ENCODE assay signal across 35 cellular contexts in genomic region chr13:36033035-36033434, GRCh38.
"Had no signal": no experiment of that assay in that cellular context is flagged by ENCODE, and none has a peak within 500 bp of the region (broad histone marks: within the 10 kb centered on the region; RNA-seq: fewer than 3 reads in every experiment).

No MANE protein-coding gene starts in this region.

- ATAC-seq: activated CD8-positive, alpha-beta T cell treated with anti-CD3 and anti-CD28 coated beads for 36 hours; activated naive CD4-positive, alpha-beta T cell treated with anti-CD3 and anti-CD28 coated beads, Interleukin-2, amount 50 U/mL, for 72 hours; activated T-cell treated with anti-CD3 and anti-CD28 coated beads, Interleukin-2, amount 50 U/mL, for 4 hours; activated T-cell treated with anti-CD3 and anti-CD28 coated beads, Interleukin-2, amount 50 U/mL, for 72 hours; activated T-helper 17 cell treated with anti-CD3 and anti-CD28 coated beads, Interleukin-2, amount 50 U/mL, for 72 hours; body of pancreas had no signal

- H3K36me3 Mint-ChIP-seq: activated CD4-positive, alpha-beta memory T cell treated with anti-CD3 and anti-CD28 coated beads for 36 hours; activated naive CD4-positive, alpha-beta T cell treated with anti-CD3 and anti-CD28 coated beads, Interleukin-2, amount 50 U/mL, for 72 hours; activated naive CD8-positive, alpha-beta T cell treated with anti-CD3 and anti-CD28 coated beads for 36 hours had no signal

- H3K27me3 ChIP-seq: adrenal gland, body of pancreas, cardiac muscle cell had no signal

- H3K9me3 Mint-ChIP-seq: activated naive CD8-positive, alpha-beta T cell treated with anti-CD3 and anti-CD28 coated beads for 36 hours; activated T-cell treated with anti-CD3 and anti-CD28 coated beads, Interleukin-2, amount 50 U/mL, for 72 hours; activated T-helper 17 cell treated with anti-CD3 and anti-CD28 coated beads, Interleukin-2, amount 50 U/mL, for 72 hours had no signal

- H3K27ac ChIP-seq: adrenal gland, body of pancreas, cardiac muscle cell, VCaP had no signal

- H3K4me3 ChIP-seq: adrenal gland, body of pancreas, cardiac muscle cell had no signal

- DNase-seq: activated B cell treated with CpG ODN at 0.5 μM for 24 hours; activated CD4-positive, alpha-beta memory T cell treated with anti-CD3 and anti-CD28 coated beads for 36 hours; activated CD4-positive, alpha-beta T cell treated with anti-CD3 and anti-CD28 coated beads for 4 hours; activated CD4-positive, alpha-beta T cell treated with anti-CD3 and anti-CD28 coated beads, Interleukin-2, amount 10 ng/mL, durations not matched to agents 24 days and 14 days; activated CD4-positive, alpha-beta T cell treated with anti-CD3 and anti-CD28 coated beads, Interleukin-2, amount 50 U/mL, for 1 hour; activated CD4-positive, alpha-beta T cell treated with anti-CD3 and anti-CD28 coated beads, Interleukin-2, amount 50 U/mL, for 4 hours; activated CD4-positive, CD25-positive, alpha-beta regulatory T cell treated with anti-CD3 and anti-CD28 coated beads, Interleukin-2, amount 50 U/mL, for 72 hours; activated CD8-positive, alpha-beta memory T cell treated with anti-CD3 and anti-CD28 coated beads, Interleukin-2, amount 50 U/mL, for 48 hours; activated CD8-positive, alpha-beta T cell treated with anti-CD3 and anti-CD28 coated beads for 36 hours; activated effector memory CD4-positive, alpha-beta T cell treated with anti-CD3 and anti-CD28 coated beads, Interleukin-2, amount 50 U/mL, for 16 hours; activated gamma-delta T cell treated with Interleukin-2 at 50 U/mL for 16 hours; activated naive CD4-positive, alpha-beta T cell; activated naive CD4-positive, alpha-beta T cell treated with anti-CD3 and anti-CD28 coated beads for 36 hours; activated naive CD4-positive, alpha-beta T cell treated with anti-CD3 and anti-CD28 coated beads, Interleukin-2, amount 50 U/mL, for 16 hours; activated naive CD8-positive, alpha-beta T cell treated with anti-CD3 and anti-CD28 coated beads for 36 hours; activated T-cell treated with anti-CD3 and anti-CD28 coated beads, Interleukin-2, amount 50 U/mL, for 1 hour; activated T-cell treated with anti-CD3 and anti-CD28 coated beads, Interleukin-2, amount 50 U/mL, for 4 hours; activated T-cell treated with anti-CD3 and anti-CD28 coated beads, Interleukin-2, amount 50 U/mL, for 72 hours; adrenal gland; amniotic stem cell; aorta; body of pancreas; caudate nucleus; cerebellar nuclear complex; T-helper 1 cell; T-helper 2 cell; T-helper 9 cell had no signal

- H3K27ac Mint-ChIP-seq: activated B cell treated with CpG ODN at 0.5 μM for 24 hours; activated CD4-positive, alpha-beta memory T cell treated with anti-CD3 and anti-CD28 coated beads for 36 hours; activated CD4-positive, alpha-beta T cell treated with anti-CD3 and anti-CD28 coated beads, Interleukin-2, amount 10 ng/mL, durations not matched to agents 24 days and 14 days; activated CD8-positive, alpha-beta T cell treated with anti-CD3 and anti-CD28 coated beads for 36 hours; activated naive CD4-positive, alpha-beta T cell treated with anti-CD3 and anti-CD28 coated beads for 36 hours; activated naive CD4-positive, alpha-beta T cell treated with anti-CD3 and anti-CD28 coated beads, Interleukin-2, amount 50 U/mL, for 72 hours; activated naive CD8-positive, alpha-beta T cell treated with anti-CD3 and anti-CD28 coated beads for 36 hours; activated T-cell treated with anti-CD3 and anti-CD28 coated beads, Interleukin-2, amount 50 U/mL, for 72 hours; activated T-helper 1 cell treated with anti-CD3 and anti-CD28 coated beads, Interleukin-12 subunit alpha, Interleukin-12 subunit beta, Interleukin-2, Interleukin-4 antibody, amounts not matched to agents 30 ng/mL and 10 ng/mL and 1 ng/mL, durations not matched to agents 14 hours and 24 hours and 36 hours; activated T-helper 17 cell treated with anti-CD3 and anti-CD28 coated beads, Interleukin-2, amount 50 U/mL, for 72 hours; T-helper 1 cell treated with Interleukin-12 subunit alpha and Interleukin-12 subunit beta and Interleukin-4 antibody, amounts not matched to agents 30 μg/mL and 1 μg/mL, for 36 hours; T-helper 2 cell treated with Interferon-gamma antibody and Interleukin-4, amounts not matched to agents 5 μg/mL and 100 μg/mL, for 36 hours had no signal

- H3K4me1 Mint-ChIP-seq: activated B cell treated with CpG ODN at 0.5 μM for 24 hours; activated CD4-positive, alpha-beta T cell treated with anti-CD3 and anti-CD28 coated beads, Interleukin-2, amount 10 ng/mL, durations not matched to agents 24 days and 14 days; activated naive CD8-positive, alpha-beta T cell treated with anti-CD3 and anti-CD28 coated beads for 36 hours; activated T-helper 17 cell treated with anti-CD3 and anti-CD28 coated beads, Interleukin-2, amount 50 U/mL, for 72 hours; central memory CD8-positive, alpha-beta T cell had no signal

- H3K9me3 ChIP-seq: adrenal gland, body of pancreas had no signal

- H3K4me1 ChIP-seq: adrenal gland, body of pancreas had no signal

- H3K36me3 ChIP-seq: adrenal gland, cardiac muscle cell had no signal

- H3K4me3 Mint-ChIP-seq: activated B cell treated with CpG ODN at 0.5 μM for 24 hours; activated CD4-positive, alpha-beta memory T cell treated with anti-CD3 and anti-CD28 coated beads for 36 hours; activated CD4-positive, alpha-beta T cell treated with anti-CD3 and anti-CD28 coated beads, Interleukin-2, amount 10 ng/mL, durations not matched to agents 24 days and 14 days; activated CD8-positive, alpha-beta T cell treated with anti-CD3 and anti-CD28 coated beads for 36 hours; activated naive CD4-positive, alpha-beta T cell treated with anti-CD3 and anti-CD28 coated beads for 36 hours; activated naive CD8-positive, alpha-beta T cell treated with anti-CD3 and anti-CD28 coated beads for 36 hours; activated T-cell treated with anti-CD3 and anti-CD28 coated beads, Interleukin-2, amount 50 U/mL, for 4 hours; activated T-cell treated with anti-CD3 and anti-CD28 coated beads, Interleukin-2, amount 50 U/mL, for 72 hours; activated T-helper 1 cell treated with anti-CD3 and anti-CD28 coated beads, Interleukin-12 subunit alpha, Interleukin-12 subunit beta, Interleukin-2, Interleukin-4 antibody, amounts not matched to agents 30 ng/mL and 10 ng/mL and 1 ng/mL, durations not matched to agents 14 hours and 24 hours and 36 hours; activated T-helper 17 cell treated with anti-CD3 and anti-CD28 coated beads, Interleukin-2, amount 50 U/mL, for 72 hours; central memory CD8-positive, alpha-beta T cell; T-helper 1 cell treated with Interleukin-12 subunit alpha and Interleukin-12 subunit beta and Interleukin-4 antibody, amounts not matched to agents 30 μg/mL and 1 μg/mL, for 36 hours; T-helper 2 cell treated with Interferon-gamma antibody and Interleukin-4, amounts not matched to agents 5 μg/mL and 100 μg/mL, for 36 hours had no signal

- H3K27me3 Mint-ChIP-seq: activated B cell treated with CpG ODN at 0.5 μM for 24 hours; activated CD4-positive, alpha-beta memory T cell treated with anti-CD3 and anti-CD28 coated beads for 36 hours; activated CD4-positive, alpha-beta T cell treated with anti-CD3 and anti-CD28 coated beads, Interleukin-2, amount 10 ng/mL, durations not matched to agents 24 days and 14 days; activated CD8-positive, alpha-beta T cell treated with anti-CD3 and anti-CD28 coated beads for 36 hours; activated naive CD8-positive, alpha-beta T cell treated with anti-CD3 and anti-CD28 coated beads for 36 hours; activated T-helper 17 cell treated with anti-CD3 and anti-CD28 coated beads, Interleukin-2, amount 50 U/mL, for 72 hours; central memory CD8-positive, alpha-beta T cell had no signal
